ENCODE assay signal across 1 cellular context in the genomic region with DNA sequence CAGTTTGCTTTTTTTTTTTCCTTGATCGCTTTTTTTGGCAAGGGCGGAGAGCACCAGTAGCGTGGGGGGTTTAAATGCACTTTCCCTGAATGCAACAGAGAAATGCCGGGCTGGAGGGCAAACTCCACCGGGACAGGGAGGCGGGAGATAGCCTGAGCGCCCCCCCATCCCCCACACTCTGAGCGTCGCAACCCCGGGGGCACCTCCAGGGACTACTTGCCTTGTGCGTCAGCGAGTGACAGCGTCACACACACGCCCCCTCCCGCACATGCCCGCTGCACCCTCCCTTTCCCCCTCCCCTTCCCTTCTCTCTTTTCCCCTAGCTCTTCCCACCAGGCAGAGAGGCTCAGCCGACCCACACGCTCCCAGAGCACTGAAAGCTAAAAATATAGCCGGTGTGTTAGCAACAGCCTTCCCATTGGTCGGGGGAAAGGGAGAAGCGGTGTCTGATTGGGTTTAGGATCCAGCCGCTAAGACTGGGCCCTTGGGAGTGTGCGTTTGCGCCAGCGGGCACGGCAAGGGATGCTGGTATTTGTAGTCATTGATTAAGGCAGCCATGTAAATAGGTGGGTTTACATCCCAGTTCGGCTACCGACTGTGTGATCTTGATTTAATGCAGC.
TF ChIP-seq lines count a peak whose summit lies in the region.

No MANE protein-coding gene starts in this region.

TF ChIP-seq in GM12878, 131 proteins besides CTCF, POLR2A, EP300 and RAD21 (continued from another document):
- TF ChIP-seq, protein P1, sequence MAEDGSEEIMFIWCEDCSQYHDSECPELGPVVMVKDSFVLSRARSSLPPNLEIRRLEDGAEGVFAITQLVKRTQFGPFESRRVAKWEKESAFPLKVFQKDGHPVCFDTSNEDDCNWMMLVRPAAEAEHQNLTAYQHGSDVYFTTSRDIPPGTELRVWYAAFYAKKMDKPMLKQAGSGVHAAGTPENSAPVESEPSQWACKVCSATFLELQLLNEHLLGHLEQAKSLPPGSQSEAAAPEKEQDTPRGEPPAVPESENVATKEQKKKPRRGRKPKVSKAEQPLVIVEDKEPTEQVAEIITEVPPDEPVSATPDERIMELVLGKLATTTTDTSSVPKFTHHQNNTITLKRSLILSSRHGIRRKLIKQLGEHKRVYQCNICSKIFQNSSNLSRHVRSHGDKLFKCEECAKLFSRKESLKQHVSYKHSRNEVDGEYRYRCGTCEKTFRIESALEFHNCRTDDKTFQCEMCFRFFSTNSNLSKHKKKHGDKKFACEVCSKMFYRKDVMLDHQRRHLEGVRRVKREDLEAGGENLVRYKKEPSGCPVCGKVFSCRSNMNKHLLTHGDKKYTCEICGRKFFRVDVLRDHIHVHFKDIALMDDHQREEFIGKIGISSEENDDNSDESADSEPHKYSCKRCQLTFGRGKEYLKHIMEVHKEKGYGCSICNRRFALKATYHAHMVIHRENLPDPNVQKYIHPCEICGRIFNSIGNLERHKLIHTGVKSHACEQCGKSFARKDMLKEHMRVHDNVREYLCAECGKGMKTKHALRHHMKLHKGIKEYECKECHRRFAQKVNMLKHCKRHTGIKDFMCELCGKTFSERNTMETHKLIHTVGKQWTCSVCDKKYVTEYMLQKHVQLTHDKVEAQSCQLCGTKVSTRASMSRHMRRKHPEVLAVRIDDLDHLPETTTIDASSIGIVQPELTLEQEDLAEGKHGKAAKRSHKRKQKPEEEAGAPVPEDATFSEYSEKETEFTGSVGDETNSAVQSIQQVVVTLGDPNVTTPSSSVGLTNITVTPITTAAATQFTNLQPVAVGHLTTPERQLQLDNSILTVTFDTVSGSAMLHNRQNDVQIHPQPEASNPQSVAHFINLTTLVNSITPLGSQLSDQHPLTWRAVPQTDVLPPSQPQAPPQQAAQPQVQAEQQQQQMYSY (CRISPR knock-in tag; IDR thresholded peaks at IDR 0.05) = no peak
- TF ChIP-seq NR2F1 (conservative IDR thresholded peaks at IDR 0.05) (peak; percentile 67), POU2F2 (IDR thresholded peaks at IDR 0.05; ENCODE audit: borderline replicate concordance, low read depth, low read length) (peak; percentile 20; the same call in 1 of the 3 replicates), KAT2A (conservative IDR thresholded peaks at IDR 0.05; ENCODE audit: control insufficient read depth, low read depth, low read length) (no peak), TARDBP (IDR thresholded peaks at IDR 0.05; ENCODE audit: borderline replicate concordance) (peak; percentile 56; the same call in 1 of the 2 replicates), RB1 (IDR thresholded peaks at IDR 0.05; ENCODE audit: borderline replicate concordance) (no peak), NR2C2 (IDR thresholded peaks at IDR 0.05; ENCODE audit: borderline replicate concordance, control insufficient read depth, insufficient read length, low read depth) (no peak), POLR2AphosphoS2 (IDR thresholded peaks at IDR 0.05; ENCODE audit: low read depth, low read length) (no peak; the same call in 1 of the 2 replicates), MXI1 (IDR thresholded peaks at IDR 0.05; ENCODE audit: low read depth, low read length) (peak; percentile 68; the same call in 1 of the 2 replicates), MYC (IDR thresholded peaks at IDR 0.05; ENCODE audit: insufficient read depth, insufficient read length, insufficient replicate concordance, low read length, severe bottlenecking) (no peak), WRNIP1 (IDR thresholded peaks at IDR 0.05; ENCODE audit: borderline replicate concordance, low read depth, low read length) (no peak), SMARCA5 (IDR thresholded peaks at IDR 0.05) (no peak), BACH1 (IDR thresholded peaks at IDR 0.05; ENCODE audit: borderline replicate concordance) (no peak), ETV6 (conservative IDR thresholded peaks at IDR 0.05 in 1 of 2, IDR thresholded peaks at IDR 0.05 in 1 of 2; ENCODE audit: borderline replicate concordance in 1 of 2, low read depth in 1 of 2) (no peak), CBFB (IDR thresholded peaks at IDR 0.05; ENCODE audit: low read depth) (no peak), TCF12 (IDR thresholded peaks at IDR 0.05; ENCODE audit: low read depth, low read length) (0 out of 2 replicates have a peak, but pooled peaks have one; percentile 14), HDAC6 (IDR thresholded peaks at IDR 0.05; ENCODE audit: unreplicated experiment) (no peak)
- TF ChIP-seq, protein P2, sequence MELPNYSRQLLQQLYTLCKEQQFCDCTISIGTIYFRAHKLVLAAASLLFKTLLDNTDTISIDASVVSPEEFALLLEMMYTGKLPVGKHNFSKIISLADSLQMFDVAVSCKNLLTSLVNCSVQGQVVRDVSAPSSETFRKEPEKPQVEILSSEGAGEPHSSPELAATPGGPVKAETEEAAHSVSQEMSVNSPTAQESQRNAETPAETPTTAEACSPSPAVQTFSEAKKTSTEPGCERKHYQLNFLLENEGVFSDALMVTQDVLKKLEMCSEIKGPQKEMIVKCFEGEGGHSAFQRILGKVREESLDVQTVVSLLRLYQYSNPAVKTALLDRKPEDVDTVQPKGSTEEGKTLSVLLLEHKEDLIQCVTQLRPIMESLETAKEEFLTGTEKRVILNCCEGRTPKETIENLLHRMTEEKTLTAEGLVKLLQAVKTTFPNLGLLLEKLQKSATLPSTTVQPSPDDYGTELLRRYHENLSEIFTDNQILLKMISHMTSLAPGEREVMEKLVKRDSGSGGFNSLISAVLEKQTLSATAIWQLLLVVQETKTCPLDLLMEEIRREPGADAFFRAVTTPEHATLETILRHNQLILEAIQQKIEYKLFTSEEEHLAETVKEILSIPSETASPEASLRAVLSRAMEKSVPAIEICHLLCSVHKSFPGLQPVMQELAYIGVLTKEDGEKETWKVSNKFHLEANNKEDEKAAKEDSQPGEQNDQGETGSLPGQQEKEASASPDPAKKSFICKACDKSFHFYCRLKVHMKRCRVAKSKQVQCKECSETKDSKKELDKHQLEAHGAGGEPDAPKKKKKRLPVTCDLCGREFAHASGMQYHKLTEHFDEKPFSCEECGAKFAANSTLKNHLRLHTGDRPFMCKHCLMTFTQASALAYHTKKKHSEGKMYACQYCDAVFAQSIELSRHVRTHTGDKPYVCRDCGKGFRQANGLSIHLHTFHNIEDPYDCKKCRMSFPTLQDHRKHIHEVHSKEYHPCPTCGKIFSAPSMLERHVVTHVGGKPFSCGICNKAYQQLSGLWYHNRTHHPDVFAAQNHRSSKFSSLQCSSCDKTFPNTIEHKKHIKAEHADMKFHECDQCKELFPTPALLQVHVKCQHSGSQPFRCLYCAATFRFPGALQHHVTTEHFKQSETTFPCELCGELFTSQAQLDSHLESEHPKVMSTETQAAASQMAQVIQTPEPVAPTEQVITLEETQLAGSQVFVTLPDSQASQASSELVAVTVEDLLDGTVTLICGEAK (IDR thresholded peaks at IDR 0.05; ENCODE audit: borderline replicate concordance) = no peak
- TF ChIP-seq, protein P3, sequence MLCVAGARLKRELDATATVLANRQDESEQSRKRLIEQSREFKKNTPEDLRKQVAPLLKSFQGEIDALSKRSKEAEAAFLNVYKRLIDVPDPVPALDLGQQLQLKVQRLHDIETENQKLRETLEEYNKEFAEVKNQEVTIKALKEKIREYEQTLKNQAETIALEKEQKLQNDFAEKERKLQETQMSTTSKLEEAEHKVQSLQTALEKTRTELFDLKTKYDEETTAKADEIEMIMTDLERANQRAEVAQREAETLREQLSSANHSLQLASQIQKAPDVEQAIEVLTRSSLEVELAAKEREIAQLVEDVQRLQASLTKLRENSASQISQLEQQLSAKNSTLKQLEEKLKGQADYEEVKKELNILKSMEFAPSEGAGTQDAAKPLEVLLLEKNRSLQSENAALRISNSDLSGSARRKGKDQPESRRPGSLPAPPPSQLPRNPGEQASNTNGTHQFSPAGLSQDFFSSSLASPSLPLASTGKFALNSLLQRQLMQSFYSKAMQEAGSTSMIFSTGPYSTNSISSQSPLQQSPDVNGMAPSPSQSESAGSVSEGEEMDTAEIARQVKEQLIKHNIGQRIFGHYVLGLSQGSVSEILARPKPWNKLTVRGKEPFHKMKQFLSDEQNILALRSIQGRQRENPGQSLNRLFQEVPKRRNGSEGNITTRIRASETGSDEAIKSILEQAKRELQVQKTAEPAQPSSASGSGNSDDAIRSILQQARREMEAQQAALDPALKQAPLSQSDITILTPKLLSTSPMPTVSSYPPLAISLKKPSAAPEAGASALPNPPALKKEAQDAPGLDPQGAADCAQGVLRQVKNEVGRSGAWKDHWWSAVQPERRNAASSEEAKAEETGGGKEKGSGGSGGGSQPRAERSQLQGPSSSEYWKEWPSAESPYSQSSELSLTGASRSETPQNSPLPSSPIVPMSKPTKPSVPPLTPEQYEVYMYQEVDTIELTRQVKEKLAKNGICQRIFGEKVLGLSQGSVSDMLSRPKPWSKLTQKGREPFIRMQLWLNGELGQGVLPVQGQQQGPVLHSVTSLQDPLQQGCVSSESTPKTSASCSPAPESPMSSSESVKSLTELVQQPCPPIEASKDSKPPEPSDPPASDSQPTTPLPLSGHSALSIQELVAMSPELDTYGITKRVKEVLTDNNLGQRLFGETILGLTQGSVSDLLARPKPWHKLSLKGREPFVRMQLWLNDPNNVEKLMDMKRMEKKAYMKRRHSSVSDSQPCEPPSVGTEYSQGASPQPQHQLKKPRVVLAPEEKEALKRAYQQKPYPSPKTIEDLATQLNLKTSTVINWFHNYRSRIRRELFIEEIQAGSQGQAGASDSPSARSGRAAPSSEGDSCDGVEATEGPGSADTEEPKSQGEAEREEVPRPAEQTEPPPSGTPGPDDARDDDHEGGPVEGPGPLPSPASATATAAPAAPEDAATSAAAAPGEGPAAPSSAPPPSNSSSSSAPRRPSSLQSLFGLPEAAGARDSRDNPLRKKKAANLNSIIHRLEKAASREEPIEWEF (IDR thresholded peaks at IDR 0.05; ENCODE audit: insufficient replicate concordance, low read depth, low read length) = no peak
- TF ChIP-seq, protein P4, sequence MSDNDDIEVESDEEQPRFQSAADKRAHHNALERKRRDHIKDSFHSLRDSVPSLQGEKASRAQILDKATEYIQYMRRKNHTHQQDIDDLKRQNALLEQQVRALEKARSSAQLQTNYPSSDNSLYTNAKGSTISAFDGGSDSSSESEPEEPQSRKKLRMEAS (IDR thresholded peaks at IDR 0.05; ENCODE audit: low read depth, low read length) = peak; percentile 54; the same call in 1 of the 2 replicates
